Comparison of ENCODE assay signal across 14 cellular contexts in the genomic region with DNA sequence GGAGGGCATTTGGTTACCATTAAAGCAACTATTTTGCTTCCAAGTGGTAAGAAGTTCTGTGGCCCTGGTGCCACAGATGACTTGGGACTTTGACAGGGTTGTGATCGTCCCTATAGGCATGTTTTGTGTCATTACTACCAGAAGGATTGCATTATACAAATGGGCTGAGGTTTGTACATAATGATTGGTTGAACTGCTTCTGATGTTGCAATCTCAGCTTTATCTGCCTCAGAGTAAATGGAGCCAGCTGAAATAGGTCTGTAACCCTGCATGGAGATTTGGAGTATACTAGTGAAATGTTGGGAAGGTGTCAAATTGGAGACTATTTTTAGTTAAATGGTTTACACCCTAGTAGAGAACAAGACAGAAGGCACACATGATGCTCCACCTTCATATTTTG. TPM values are rescaled to one million over a fixed set of nuclear protein-coding genes. Genes with fewer than 3 reads are reported as not detected.
DNase-seq lines count a peak whose midpoint lies in the region; ATAC-seq, FAIRE-seq and TF ChIP-seq lines count a peak whose summit lies in the region.
"Had no signal": no experiment of that assay in that cellular context is flagged by ENCODE, and none has a peak within 500 bp of the region (broad histone marks: within the 10 kb centered on the region; RNA-seq: fewer than 3 reads in every experiment).

No MANE protein-coding gene starts in this region.

- in situ Hi-C loops in HepG2 (cut with HindIII; ENCODE audit: extremely low pct_ligation_motif_present, low pct_unique_long_range_greater_than_20kb): no loop called here

- WGBS in HepG2 (ENCODE audit: low lambda C conversion rate): 0% methylated on average over 1 of the region's 1 CpG

- H3K4me1 Mint-ChIP-seq in activated naive CD8-positive, alpha-beta T cell treated with anti-CD3 and anti-CD28 coated beads, Interleukin-2, amount 50 U/mL, for 24 hours: peaks cover 4% of the 10 kb centered on the region
- H3K4me1 Mint-ChIP-seq: activated T-helper 17 cell treated with anti-CD3 and anti-CD28 coated beads, Interleukin-2, amount 50 U/mL, for 72 hours had no signal

- no peak for TF ChIP-seq RAD21 in HepG2 (CRISPR knock-in tag; IDR thresholded peaks at IDR 0.05)

- H3K27ac Mint-ChIP-seq in activated naive CD8-positive, alpha-beta T cell treated with anti-CD3 and anti-CD28 coated beads, Interleukin-2, amount 50 U/mL, for 24 hours: no peak overlapping the region
- H3K27ac Mint-ChIP-seq: activated T-helper 17 cell treated with anti-CD3 and anti-CD28 coated beads, Interleukin-2, amount 50 U/mL, for 72 hours had no signal

- DNase-seq in NCI-H226: peak; percentile 49
- DNase-seq in dorsolateral prefrontal cortex: no peak
- DNase-seq in HepG2 (ENCODE audit: low spot score): no peak
- no peak for DNase-seq in substantia nigra (lab: John Stamatoyannopoulos, UW)
- DNase-seq in NOMO-1 treated with DMSO at 0.1 percent for 48 hours (lab: John Stamatoyannopoulos, UW; ENCODE audit: unreplicated experiment): no peak
- DNase-seq in cortex of kidney (lab: John Stamatoyannopoulos, UW): no peak
- no peak for DNase-seq in activated naive CD8-positive, alpha-beta T cell treated with anti-CD3 and anti-CD28 coated beads, Interleukin-2, amount 50 U/mL, for 24 hours
- DNase-seq: activated CD4-positive, alpha-beta T cell treated with anti-CD3 and anti-CD28 coated beads, Interleukin-2, amount 50 U/mL, for 1 hour; Peyer's patch; stimulated activated CD4-positive, alpha-beta T cell treated with anti-CD3 and anti-CD28 coated beads, Interleukin-4, amount 100 ng/mL, for 4 hours; stimulated activated naive CD4-positive, alpha-beta T cell had no signal

- peaks cover 26% of the 10 kb centered on the region for H3K4me1 ChIP-seq in HepG2 (ENCODE audit: insufficient read depth, low read length)
- H3K4me1 ChIP-seq: breast epithelium, Peyer's patch had no signal

- no peak overlapping the region for H3K4me2 ChIP-seq in HepG2 (ENCODE audit: low read depth, low read length)

- H3K4me3 ChIP-seq in dorsolateral prefrontal cortex (peak overlapping the region in 7 of 59 donors; percentile 2 to 21 (median 10)), HepG2 (replicated peaks in 1 of 3; ENCODE audit: insufficient read depth in 1 of 3, low read depth in 2 of 3, low read length in 3 of 3) (no peak overlapping the region)
- H3K4me3 ChIP-seq: breast epithelium, Peyer's patch had no signal

- H3K9me3 Mint-ChIP-seq in activated naive CD8-positive, alpha-beta T cell treated with anti-CD3 and anti-CD28 coated beads, Interleukin-2, amount 50 U/mL, for 24 hours: no peaks in the 10 kb centered on the region
- H3K9me3 Mint-ChIP-seq: activated T-helper 17 cell treated with anti-CD3 and anti-CD28 coated beads, Interleukin-2, amount 50 U/mL, for 72 hours had no signal

- no peak overlapping the region for H2AFZ ChIP-seq in HepG2 (ENCODE audit: low read length)

- no peaks in the 10 kb centered on the region for H3K9me3 ChIP-seq in HepG2 (ENCODE audit: low read length)
- H3K9me3 ChIP-seq: breast epithelium, Peyer's patch had no signal

- no peak for TF ChIP-seq EP300 in HepG2 (IDR thresholded peaks at IDR 0.05; ENCODE audit: low read depth in 2 of 2, low read length in 2 of 2)
- TF ChIP-seq EP300 in HepG2 (CRISPR knock-in tag; IDR thresholded peaks at IDR 0.05; ENCODE audit: borderline replicate concordance): no peak

- H4K20me1 ChIP-seq in HepG2 (ENCODE audit: insufficient read depth, low read length): no peaks in the 10 kb centered on the region

- CTCF ChIA-PET in HepG2 (lab: Yijun Ruan, JAX; ENCODE audit: low intra/inter-chr PET ratio, low total read pairs): no interaction called here

- H3K4me3 Mint-ChIP-seq in activated naive CD8-positive, alpha-beta T cell treated with anti-CD3 and anti-CD28 coated beads, Interleukin-2, amount 50 U/mL, for 24 hours: no peak overlapping the region
- H3K4me3 Mint-ChIP-seq: activated T-helper 17 cell treated with anti-CD3 and anti-CD28 coated beads, Interleukin-2, amount 50 U/mL, for 72 hours had no signal

- no peaks in the 10 kb centered on the region for H3K27me3 Mint-ChIP-seq in activated naive CD8-positive, alpha-beta T cell treated with anti-CD3 and anti-CD28 coated beads, Interleukin-2, amount 50 U/mL, for 24 hours
- H3K27me3 Mint-ChIP-seq: activated T-helper 17 cell treated with anti-CD3 and anti-CD28 coated beads, Interleukin-2, amount 50 U/mL, for 72 hours had no signal

- no peak for ATAC-seq in HepG2
- ATAC-seq in activated naive CD8-positive, alpha-beta T cell treated with anti-CD3 and anti-CD28 coated beads, Interleukin-2, amount 50 U/mL, for 24 hours: no peak
- ATAC-seq: activated T-helper 17 cell treated with anti-CD3 and anti-CD28 coated beads, Interleukin-2, amount 50 U/mL, for 72 hours had no signal

- H3K36me3 ChIP-seq in HepG2 (replicated peaks in 1 of 2; ENCODE audit: control insufficient read depth in 1 of 2, insufficient read depth in 2 of 2, low read length in 2 of 2): no peaks in the 10 kb centered on the region
- H3K36me3 ChIP-seq: breast epithelium, Peyer's patch had no signal

- FAIRE-seq in HepG2 (lab: Jason Lieb, UNC): no peak

- no peaks in the 10 kb centered on the region for H3K36me3 Mint-ChIP-seq in activated naive CD8-positive, alpha-beta T cell treated with anti-CD3 and anti-CD28 coated beads, Interleukin-2, amount 50 U/mL, for 24 hours (ENCODE audit: low read depth)

- intact Hi-C loops in dorsolateral prefrontal cortex (cut with DNase I): loop anchor here in 1 of 2 donors (1.0 kb wide), 1 partner anchor 47 kb away; the partner anchor contains the start of gene SEPTIN7
- intact Hi-C loops in HepG2 (cut with micrococcal nuclease; ENCODE audit: unreplicated experiment): no loop called here

- no peaks in the 10 kb centered on the region for H3K79me2 ChIP-seq in HepG2 (ENCODE audit: insufficient read depth, low read length)

- H3K27me3 ChIP-seq in dorsolateral prefrontal cortex: no peaks in the 10 kb centered on the region
- no peaks in the 10 kb centered on the region for H3K27me3 ChIP-seq in HepG2 (ENCODE audit: control insufficient read depth in 1 of 2, insufficient read depth in 2 of 2, low read length in 2 of 2)
- H3K27me3 ChIP-seq: breast epithelium, Peyer's patch had no signal

- TF ChIP-seq CTCF in dorsolateral prefrontal cortex (IDR thresholded peaks at IDR 0.05 in 54 of 56, conservative IDR thresholded peaks at IDR 0.05 in 2 of 56; ENCODE audit: low read depth in 1 of 56, partially characterized antibody in 56 of 56): no peak
- no peak for TF ChIP-seq CTCF in HepG2 (CRISPR knock-in tag; IDR thresholded peaks at IDR 0.05)

- BruUV-seq in HepG2 (replicated peaks; lab: Mats Ljungman, UMichigan): no TSS peak

- no peak overlapping the region for H3K9ac ChIP-seq in HepG2 (ENCODE audit: insufficient read depth, low read depth, low read length)

- peak overlapping the region; percentile 43 to 99 (median 94) for H3K27ac ChIP-seq in dorsolateral prefrontal cortex
- H3K27ac ChIP-seq in HepG2 (ENCODE audit: extremely low read length, insufficient read depth, low read length): no peak overlapping the region
- peak overlapping the region; percentile 95 for H3K27ac ChIP-seq in substantia nigra (ENCODE audit: low read depth, low read length, poor library complexity, severe bottlenecking)
- H3K27ac ChIP-seq: C4-2B had no signal

- POLR2A ChIA-PET in HepG2 (lab: Yijun Ruan, JAX): no interaction called here

- no peak for TF ChIP-seq POLR2A in HepG2 (IDR thresholded peaks at IDR 0.05; ENCODE audit: insufficient read depth in 1 of 2, low read depth in 2 of 2, low read length in 2 of 2)

RNA-seq across cellular contexts. Expression of gene SEPTIN7, which starts 46.1 kb away (rescaled TPM):
- 1,000 to 10,000 TPM in 1 of 120 experiments, 100 to 1,000 TPM in 119; 401 to 1,012 (median 568) TPM for total RNA-seq in dorsolateral prefrontal cortex
- total RNA-seq in HepG2 (2016; rRNA removed; fragmentation: Illumina TruSeq; extraction: Trizol): 129 and 215 TPM in 2 replicates
- total RNA-seq in HepG2 (2016; cell fraction: cytosol; rRNA removed; fragmentation: Illumina TruSeq; extraction: Trizol; ENCODE audit: low read depth): 9.6 and 11.6 TPM in 2 replicates
- total RNA-seq in HepG2 (2016; cell fraction: insoluble cytoplasmic fraction; rRNA removed; fragmentation: Illumina TruSeq; extraction: Trizol): 128 and 219 TPM in 2 replicates
- total RNA-seq in HepG2 (2016; cell fraction: membrane; rRNA removed; fragmentation: Illumina TruSeq; extraction: Trizol): 32.1 and 46.0 TPM in 2 replicates
- total RNA-seq in HepG2 (2016; cell fraction: nucleus; rRNA removed; fragmentation: Illumina TruSeq; extraction: Trizol): 73.3 and 80.1 TPM in 2 replicates
- 71.6 and 103 TPM in 2 replicates for polyA plus RNA-seq in HepG2 (2011; rRNA removed)
- polyA plus RNA-seq in HepG2 (2011; cell fraction: cytosol; rRNA removed): 30.0 and 48.8 TPM in 2 replicates
- polyA plus RNA-seq in HepG2 (2011; cell fraction: nucleus; rRNA removed): 15.0 and 15.1 TPM in 2 replicates
- polyA plus RNA-seq in HepG2 (2012): 80.8 and 116 TPM in 2 replicates
- polyA plus RNA-seq in HepG2 (2016; cell fraction: cytosol; fragmentation: Illumina TruSeq; extraction: Trizol; ENCODE audit: low read depth): 12.3 and 12.5 TPM in 2 replicates
- polyA plus RNA-seq in HepG2 (2016; cell fraction: insoluble cytoplasmic fraction; fragmentation: Illumina TruSeq; extraction: Trizol; ENCODE audit: low read depth): 227 and 242 TPM in 2 replicates
- 28.2 and 28.5 TPM in 2 replicates for polyA plus RNA-seq in HepG2 (2016; cell fraction: membrane; fragmentation: Illumina TruSeq; extraction: Trizol; ENCODE audit: low read depth)
- 84.5 and 88.0 TPM in 2 replicates for polyA plus RNA-seq in HepG2 (2016; cell fraction: nucleus; fragmentation: Illumina TruSeq; extraction: Trizol; ENCODE audit: insufficient read depth, low read depth)
- 20.9 and 38.7 TPM in 2 replicates for polyA minus RNA-seq in HepG2 (2011; rRNA and poly(A)+ RNA removed; ENCODE audit: low replicate concordance)
- 49.4 and 59.4 TPM in 2 replicates for polyA minus RNA-seq in HepG2 (2011; cell fraction: cytosol; rRNA and poly(A)+ RNA removed)
- 101 and 117 TPM in 2 replicates for polyA minus RNA-seq in HepG2 (2011; cell fraction: nucleus; rRNA and poly(A)+ RNA removed)

RNA-seq across cellular contexts. Expression of gene HERPUD2, which starts 59.8 kb away (rescaled TPM):
- total RNA-seq in dorsolateral prefrontal cortex (10 to 100 TPM; 24.1 to 66.9 (median 36.4) TPM), HepG2 (2016; rRNA removed; fragmentation: Illumina TruSeq; extraction: Trizol) (10.4 and 10.7 TPM in 2 replicates)
- total RNA-seq in HepG2 (2016; cell fraction: cytosol; rRNA removed; fragmentation: Illumina TruSeq; extraction: Trizol; ENCODE audit: low read depth): 4.8 and 6.9 TPM in 2 replicates
- total RNA-seq in HepG2 (2016; cell fraction: insoluble cytoplasmic fraction; rRNA removed; fragmentation: Illumina TruSeq; extraction: Trizol): 8.1 and 9.2 TPM in 2 replicates
- 8.7 and 11.4 TPM in 2 replicates for total RNA-seq in HepG2 (2016; cell fraction: membrane; rRNA removed; fragmentation: Illumina TruSeq; extraction: Trizol)
- total RNA-seq in HepG2 (2016; cell fraction: nucleus; rRNA removed; fragmentation: Illumina TruSeq; extraction: Trizol): 7.9 and 9.8 TPM in 2 replicates
- polyA plus RNA-seq in HepG2 (2011; rRNA removed): 38.6 and 41.5 TPM in 2 replicates
- polyA plus RNA-seq in HepG2 (2011; cell fraction: cytosol; rRNA removed): 25.1 and 28.9 TPM in 2 replicates
- 15.1 and 15.2 TPM in 2 replicates for polyA plus RNA-seq in HepG2 (2011; cell fraction: nucleus; rRNA removed)
- polyA plus RNA-seq in HepG2 (2012): 14.4 and 14.8 TPM in 2 replicates
- polyA plus RNA-seq in HepG2 (2016; cell fraction: cytosol; fragmentation: Illumina TruSeq; extraction: Trizol; ENCODE audit: low read depth): 1.7 and 2.5 TPM in 2 replicates
- 11.0 and 11.1 TPM in 2 replicates for polyA plus RNA-seq in HepG2 (2016; cell fraction: insoluble cytoplasmic fraction; fragmentation: Illumina TruSeq; extraction: Trizol; ENCODE audit: low read depth)
- 5.4 and 5.8 TPM in 2 replicates for polyA plus RNA-seq in HepG2 (2016; cell fraction: membrane; fragmentation: Illumina TruSeq; extraction: Trizol; ENCODE audit: low read depth)
- 9.9 and 12.3 TPM in 2 replicates for polyA plus RNA-seq in HepG2 (2016; cell fraction: nucleus; fragmentation: Illumina TruSeq; extraction: Trizol; ENCODE audit: insufficient read depth, low read depth)
- polyA minus RNA-seq in HepG2 (2011; rRNA and poly(A)+ RNA removed; ENCODE audit: low replicate concordance): 67.6 and 68.6 TPM in 2 replicates
- polyA minus RNA-seq in HepG2 (2011; cell fraction: cytosol; rRNA and poly(A)+ RNA removed): 21.0 and 26.4 TPM in 2 replicates
- 38.2 and 43.6 TPM in 2 replicates for polyA minus RNA-seq in HepG2 (2011; cell fraction: nucleus; rRNA and poly(A)+ RNA removed)
